Comparison of ENCODE assay signal across 22 cellular contexts in the genomic region with DNA sequence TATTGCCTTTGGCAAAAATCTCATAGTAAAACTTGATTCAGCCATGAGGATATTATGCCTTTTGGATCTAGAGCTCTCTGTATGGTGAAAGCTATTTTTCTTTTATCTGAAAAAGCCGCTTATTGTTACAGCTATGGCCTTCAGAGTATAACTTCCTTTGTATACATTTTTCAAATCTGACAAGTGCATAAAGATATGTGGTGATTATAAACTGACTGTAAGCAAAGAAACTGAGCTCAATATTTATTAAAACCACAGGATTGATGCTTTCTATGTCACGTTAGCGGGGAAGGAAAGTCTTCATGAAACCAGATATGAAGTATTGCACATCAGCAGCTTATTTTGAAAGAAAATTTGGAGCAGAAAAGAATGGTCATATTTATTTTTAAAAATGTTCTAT.
DNase-seq lines count a peak whose midpoint lies in the region; ATAC-seq and TF ChIP-seq lines count a peak whose summit lies in the region.
"Had no signal": no experiment of that assay in that cellular context is flagged by ENCODE, and none has a peak within 500 bp of the region (broad histone marks: within the 10 kb centered on the region; RNA-seq: fewer than 3 reads in every experiment).

No MANE protein-coding gene starts in this region.

- H3K36me3 ChIP-seq in neural cell (ENCODE audit: insufficient read depth, low read length) (no peaks in the 10 kb centered on the region), brain microvascular endothelial cell (replicated peaks) (no peaks in the 10 kb centered on the region)
- H3K36me3 ChIP-seq: MG63 had no signal

- ATAC-seq in activated naive CD8-positive, alpha-beta T cell treated with anti-CD3 and anti-CD28 coated beads, Interleukin-2, amount 50 U/mL, for 24 hours, result no peak
- ATAC-seq in HG02571 (IDR thresholded peaks at IDR 0.05; ENCODE audit: unreplicated experiment), result no peak
- ATAC-seq: K562 had no signal

- no peaks in the 10 kb centered on the region for H3K9me3 ChIP-seq in neural cell (ENCODE audit: low read length)
- H3K9me3 ChIP-seq: MG63 had no signal

- TF ChIP-seq CTCF in neural cell (IDR thresholded peaks at IDR 0.05; ENCODE audit: poor library complexity, severe bottlenecking) (no peak), brain microvascular endothelial cell (IDR thresholded peaks at IDR 0.05; ENCODE audit: low read depth, low read length, missing control alignments) (no peak)

- H3K4me3 ChIP-seq in neural cell (ENCODE audit: low read length) (no peak overlapping the region), brain microvascular endothelial cell (ENCODE audit: low read depth, low read length) (no peak overlapping the region)
- H3K4me3 ChIP-seq: GM12878, K562, MG63 had no signal

- H3K79me2 ChIP-seq in neural cell (replicated peaks; ENCODE audit: insufficient read depth, low read length), result no peaks in the 10 kb centered on the region

- H3K27me3 Mint-ChIP-seq in activated T-cell treated with anti-CD3 and anti-CD28 coated beads, Interleukin-2, amount 50 U/mL, for 24 hours, result no peaks in the 10 kb centered on the region
- no peaks in the 10 kb centered on the region for H3K27me3 Mint-ChIP-seq in activated naive CD8-positive, alpha-beta T cell treated with anti-CD3 and anti-CD28 coated beads, Interleukin-2, amount 50 U/mL, for 24 hours

- in situ Hi-C loops in brain microvascular endothelial cell (cut with HindIII; ENCODE audit: low pct_ligation_motif_present, low sequenced_read_pairs), result no loop called here

- peaks cover 68% of the 10 kb centered on the region for H3K4me1 Mint-ChIP-seq in activated T-cell treated with anti-CD3 and anti-CD28 coated beads, Interleukin-2, amount 50 U/mL, for 24 hours (ENCODE audit: low read depth)
- H3K4me1 Mint-ChIP-seq in activated naive CD8-positive, alpha-beta T cell treated with anti-CD3 and anti-CD28 coated beads, Interleukin-2, amount 50 U/mL, for 24 hours, result peaks cover 70% of the 10 kb centered on the region
- H3K4me1 Mint-ChIP-seq: CD14-positive monocyte had no signal

- TF ChIP-seq EP300 in neural cell (conservative IDR thresholded peaks at IDR 0.05; ENCODE audit: poor library complexity, severe bottlenecking), result peak; percentile 19

- H3K27ac ChIP-seq in neural cell (ENCODE audit: low read length), result no peak overlapping the region
- no peak overlapping the region for H3K27ac ChIP-seq in brain microvascular endothelial cell
- H3K27ac ChIP-seq: RWPE1 had no signal

- DNase-seq in activated T-cell treated with anti-CD3 and anti-CD28 coated beads, Interleukin-2, amount 50 U/mL, for 24 hours, result no peak
- DNase-seq in activated T-cell treated with anti-CD3 and anti-CD28 coated beads, Interleukin-2, amount 50 U/mL, for 1 hour, result no peak
- DNase-seq in HCEC 1CT (peak; percentile 26), brain microvascular endothelial cell (no peak)
- no peak for DNase-seq in activated naive CD8-positive, alpha-beta T cell treated with anti-CD3 and anti-CD28 coated beads, Interleukin-2, amount 50 U/mL, for 24 hours
- DNase-seq in stimulated activated CD4-positive, alpha-beta T cell treated with anti-CD3 and anti-CD28 coated beads, Interleukin-4, amount 100 ng/mL, for 4 hours, result no peak
- DNase-seq: DND-41; MG63; NCI-H1048; NCI-H1436; NCI-H1930; NCI-H2227 treated with DMSO at 0.1 percent for 48 hours; NCI-H510A treated with DMSO at 0.1 percent for 48 hours; NCI-H748 treated with DMSO at 0.1 percent for 48 hours; NK-92 treated with Interleukin-12 subunit alpha and Interleukin-12 subunit beta, amount 100 ng/mL, for 24 hours; SHP77 treated with DMSO at 0.1 percent for 48 hours had no signal

- H3K9me2 ChIP-seq in neural cell (ENCODE audit: insufficient read depth, low read length), result no peaks in the 10 kb centered on the region

- no peaks in the 10 kb centered on the region for H4K20me1 ChIP-seq in neural cell (ENCODE audit: insufficient read depth)

- no peak overlapping the region for H3K9ac ChIP-seq in neural cell (ENCODE audit: low read length)

- H3K27me3 ChIP-seq in neural cell (ENCODE audit: insufficient read depth, low read depth, low read length), result no peaks in the 10 kb centered on the region
- no peaks in the 10 kb centered on the region for H3K27me3 ChIP-seq in brain microvascular endothelial cell (replicated peaks)
- H3K27me3 ChIP-seq: MG63 had no signal

- H3K4me3 Mint-ChIP-seq in activated T-cell treated with anti-CD3 and anti-CD28 coated beads, Interleukin-2, amount 50 U/mL, for 24 hours, result no peak overlapping the region
- no peak overlapping the region for H3K4me3 Mint-ChIP-seq in activated naive CD8-positive, alpha-beta T cell treated with anti-CD3 and anti-CD28 coated beads, Interleukin-2, amount 50 U/mL, for 24 hours
- H3K4me3 Mint-ChIP-seq: CD14-positive monocyte had no signal

- H3K27ac Mint-ChIP-seq in activated T-cell treated with anti-CD3 and anti-CD28 coated beads, Interleukin-2, amount 50 U/mL, for 24 hours, result peak overlapping the region; percentile 22
- H3K27ac Mint-ChIP-seq in activated naive CD8-positive, alpha-beta T cell treated with anti-CD3 and anti-CD28 coated beads, Interleukin-2, amount 50 U/mL, for 24 hours, result peak overlapping the region; percentile 59
- H3K27ac Mint-ChIP-seq: CD14-positive monocyte had no signal

- H3K36me3 Mint-ChIP-seq in activated T-cell treated with anti-CD3 and anti-CD28 coated beads, Interleukin-2, amount 50 U/mL, for 24 hours (ENCODE audit: low read depth), result peaks cover 20% of the 10 kb centered on the region
- peaks cover 6% of the 10 kb centered on the region for H3K36me3 Mint-ChIP-seq in activated naive CD8-positive, alpha-beta T cell treated with anti-CD3 and anti-CD28 coated beads, Interleukin-2, amount 50 U/mL, for 24 hours (ENCODE audit: low read depth)
- H3K36me3 Mint-ChIP-seq: CD14-positive monocyte had no signal

- TF ChIP-seq RAD21 in neural cell (conservative IDR thresholded peaks at IDR 0.05), result no peak

- peaks cover under 1% of the 10 kb centered on the region for H3K9me3 Mint-ChIP-seq in activated T-cell treated with anti-CD3 and anti-CD28 coated beads, Interleukin-2, amount 50 U/mL, for 24 hours
- H3K9me3 Mint-ChIP-seq in activated naive CD8-positive, alpha-beta T cell treated with anti-CD3 and anti-CD28 coated beads, Interleukin-2, amount 50 U/mL, for 24 hours, result peaks cover under 1% of the 10 kb centered on the region

- no peak overlapping the region for H3K4me2 ChIP-seq in neural cell (ENCODE audit: low read length)

- no peaks in the 10 kb centered on the region for H3F3A ChIP-seq in neural cell (ENCODE audit: insufficient read depth, low read length, poor library complexity, severe bottlenecking)

- no peak overlapping the region for H2AFZ ChIP-seq in neural cell (ENCODE audit: low read depth, low read length)

TF ChIP-seq in neural cell, 6 proteins besides CTCF, POLR2A, EP300 and RAD21:
- TF ChIP-seq MXI1 (conservative IDR thresholded peaks at IDR 0.05; ENCODE audit: poor library complexity, severe bottlenecking) (no peak), POLR2AphosphoS5 (IDR thresholded peaks at IDR 0.05) (no peak), EZH2 (IDR thresholded peaks at IDR 0.05; ENCODE audit: borderline replicate concordance, insufficient read depth, low read length, poor library complexity, severe bottlenecking) (no peak), SMC3 (conservative IDR thresholded peaks at IDR 0.05; ENCODE audit: poor library complexity) (no peak), TAF1 (IDR thresholded peaks at IDR 0.05; ENCODE audit: low read depth) (no peak)
- TF ChIP-seq, protein P1, sequence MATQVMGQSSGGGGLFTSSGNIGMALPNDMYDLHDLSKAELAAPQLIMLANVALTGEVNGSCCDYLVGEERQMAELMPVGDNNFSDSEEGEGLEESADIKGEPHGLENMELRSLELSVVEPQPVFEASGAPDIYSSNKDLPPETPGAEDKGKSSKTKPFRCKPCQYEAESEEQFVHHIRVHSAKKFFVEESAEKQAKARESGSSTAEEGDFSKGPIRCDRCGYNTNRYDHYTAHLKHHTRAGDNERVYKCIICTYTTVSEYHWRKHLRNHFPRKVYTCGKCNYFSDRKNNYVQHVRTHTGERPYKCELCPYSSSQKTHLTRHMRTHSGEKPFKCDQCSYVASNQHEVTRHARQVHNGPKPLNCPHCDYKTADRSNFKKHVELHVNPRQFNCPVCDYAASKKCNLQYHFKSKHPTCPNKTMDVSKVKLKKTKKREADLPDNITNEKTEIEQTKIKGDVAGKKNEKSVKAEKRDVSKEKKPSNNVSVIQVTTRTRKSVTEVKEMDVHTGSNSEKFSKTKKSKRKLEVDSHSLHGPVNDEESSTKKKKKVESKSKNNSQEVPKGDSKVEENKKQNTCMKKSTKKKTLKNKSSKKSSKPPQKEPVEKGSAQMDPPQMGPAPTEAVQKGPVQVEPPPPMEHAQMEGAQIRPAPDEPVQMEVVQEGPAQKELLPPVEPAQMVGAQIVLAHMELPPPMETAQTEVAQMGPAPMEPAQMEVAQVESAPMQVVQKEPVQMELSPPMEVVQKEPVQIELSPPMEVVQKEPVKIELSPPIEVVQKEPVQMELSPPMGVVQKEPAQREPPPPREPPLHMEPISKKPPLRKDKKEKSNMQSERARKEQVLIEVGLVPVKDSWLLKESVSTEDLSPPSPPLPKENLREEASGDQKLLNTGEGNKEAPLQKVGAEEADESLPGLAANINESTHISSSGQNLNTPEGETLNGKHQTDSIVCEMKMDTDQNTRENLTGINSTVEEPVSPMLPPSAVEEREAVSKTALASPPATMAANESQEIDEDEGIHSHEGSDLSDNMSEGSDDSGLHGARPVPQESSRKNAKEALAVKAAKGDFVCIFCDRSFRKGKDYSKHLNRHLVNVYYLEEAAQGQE (IDR thresholded peaks at IDR 0.05; ENCODE audit: borderline replicate concordance), result no peak
